In the genomic region with DNA sequence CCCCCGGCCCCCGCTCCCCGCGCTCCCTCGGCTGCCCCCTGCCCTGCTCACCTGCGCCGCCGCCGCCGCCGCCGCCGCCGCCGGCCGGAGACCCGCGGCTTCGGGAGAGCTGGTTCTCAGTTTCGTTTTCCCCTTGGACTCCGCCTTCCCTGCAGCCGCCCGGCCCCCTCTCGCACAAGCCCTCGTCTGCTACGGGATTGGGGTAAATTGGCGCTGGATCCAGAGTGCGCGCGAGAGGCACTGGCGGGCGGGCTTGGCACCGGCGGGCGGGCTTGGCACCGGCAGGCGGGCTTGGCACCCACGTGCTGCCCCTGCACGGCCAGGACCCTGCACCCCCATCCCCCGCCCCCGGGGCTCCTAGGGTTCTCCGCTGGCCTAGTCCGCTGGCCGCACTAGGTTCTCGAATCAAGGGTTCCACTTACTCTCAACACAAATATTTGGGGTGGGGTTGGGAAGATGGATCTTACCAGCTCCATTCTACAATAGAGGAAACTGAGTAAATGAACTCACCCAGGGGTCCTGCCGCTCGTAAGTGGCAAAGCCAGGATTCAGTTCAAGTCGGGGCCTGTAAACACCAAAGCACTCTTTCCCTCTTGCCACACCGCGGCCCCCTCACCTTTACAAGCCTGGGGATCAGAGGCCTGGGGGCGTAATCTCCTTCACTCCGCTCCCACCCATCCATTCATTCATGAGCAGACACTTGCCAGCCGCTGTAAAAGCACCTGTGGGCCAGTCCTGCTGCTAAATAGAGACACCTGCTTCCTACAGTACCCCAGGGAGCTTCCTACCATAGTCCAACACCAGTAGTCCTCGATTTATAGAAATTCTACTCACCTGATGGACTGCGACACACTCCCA, we compare ENCODE assay signal across 8 cellular contexts. TPM values are rescaled to one million over a fixed set of nuclear protein-coding genes. Genes with fewer than 3 reads are reported as not detected.
A peak's percentile ranks its signal among the peaks of the same experiment; 100 is the strongest.
DNase-seq lines count a peak whose midpoint lies in the region; ATAC-seq, FAIRE-seq and TF ChIP-seq lines count a peak whose summit lies in the region.

A gene (minus strand): TSS at position 124 of the 858 bp plus-strand sequence. CDS start 9,174 bp downstream, outside the sequence.

- peak within 1 kb of the TSS; percentile 97 for H3K4me3 Mint-ChIP-seq in activated naive CD8-positive, alpha-beta T cell treated with anti-CD3 and anti-CD28 coated beads, Interleukin-2, amount 50 U/mL, for 24 hours

- whole genome bisulfite sequencing in tibial nerve, 2 donors: 15 to 18% methylated on average over 31 to 35 of the region's 55 CpGs

- FAIRE-seq in GM12891 (lab: Jason Lieb, UNC): peak; percentile 78

- ATAC-seq in HG02763 (IDR thresholded peaks at IDR 0.05; ENCODE audit: unreplicated experiment): peak; percentile 88
- ATAC-seq in activated naive CD8-positive, alpha-beta T cell treated with anti-CD3 and anti-CD28 coated beads, Interleukin-2, amount 50 U/mL, for 24 hours: peak; percentile 93

- TF ChIP-seq POLR2A in GM12891 (IDR thresholded peaks at IDR 0.05; ENCODE audit: low read depth, low read length): no peak; the same call in 1 of the 2 replicates
- peak in 1 of 2 donors; percentile 34 for TF ChIP-seq POLR2A in tibial nerve (IDR thresholded peaks at IDR 0.05)

- peaks cover 7% of the 10 kb centered on the region for H3K9me3 Mint-ChIP-seq in activated naive CD8-positive, alpha-beta T cell treated with anti-CD3 and anti-CD28 coated beads, Interleukin-2, amount 50 U/mL, for 24 hours

- H3K9me3 ChIP-seq in tibial nerve: no peaks in the 10 kb centered on the region

- H3K27me3 ChIP-seq in tibial nerve: no peaks in the 10 kb centered on the region

- intact Hi-C loops in cardiac septum (cut with DNase I): no loop called here

- H3K4me3 ChIP-seq in tibial nerve: peak within 1 kb of the TSS; percentile 86 to 99 (median 94)

- no peaks in the 10 kb centered on the region for H3K27me3 Mint-ChIP-seq in activated naive CD8-positive, alpha-beta T cell treated with anti-CD3 and anti-CD28 coated beads, Interleukin-2, amount 50 U/mL, for 24 hours

- peaks cover 0 to 6% (median 0%) of the 10 kb centered on the region in 3 donors for H3K36me3 ChIP-seq in tibial nerve

- TF ChIP-seq EP300 in tibial nerve (IDR thresholded peaks at IDR 0.05): peak in 1 of 2 donors; percentile 46

- H3K27ac Mint-ChIP-seq in activated naive CD8-positive, alpha-beta T cell treated with anti-CD3 and anti-CD28 coated beads, Interleukin-2, amount 50 U/mL, for 24 hours: peak within 1 kb of the TSS; percentile 95

- peaks cover 3 to 22% (median 13%) of the 10 kb centered on the region in 4 donors for H3K4me1 ChIP-seq in tibial nerve

- H3K4me1 Mint-ChIP-seq in activated naive CD8-positive, alpha-beta T cell treated with anti-CD3 and anti-CD28 coated beads, Interleukin-2, amount 50 U/mL, for 24 hours: peaks cover 54% of the 10 kb centered on the region

- peaks cover 29% of the 10 kb centered on the region for H3K36me3 Mint-ChIP-seq in activated naive CD8-positive, alpha-beta T cell treated with anti-CD3 and anti-CD28 coated beads, Interleukin-2, amount 50 U/mL, for 24 hours (ENCODE audit: low read depth)

- TF ChIP-seq CTCF in tibial nerve (IDR thresholded peaks at IDR 0.05): no peak

- H3K27ac ChIP-seq in tibial nerve: peak within 1 kb of the TSS; percentile 88 to 97 (median 91)

- DNase-seq in GM12891 (ENCODE audit: insufficient read length, low spot score): peak; percentile 95
- DNase-seq in NCI-H1417 treated with DMSO at 0.1 percent for 48 hours (lab: John Stamatoyannopoulos, UW): peak; percentile 48
- peak; percentile 82 for DNase-seq in T follicular helper cell (ENCODE audit: low read depth)
- peak; percentile 82 for DNase-seq in activated naive CD8-positive, alpha-beta T cell treated with anti-CD3 and anti-CD28 coated beads, Interleukin-2, amount 50 U/mL, for 24 hours
- DNase-seq in cardiac septum (ENCODE audit: low spot score): peak; percentile 92
- peak; percentile 47 for DNase-seq in pons (ENCODE audit: low spot score)
- DNase-seq in tibial nerve (ENCODE audit: low spot score in 2 of 2): peak; percentile 60 to 70

TF ChIP-seq in GM12891, 5 proteins besides CTCF, POLR2A, EP300 and RAD21:
- peak; percentile 64; the same call in 1 of the 2 replicates for TF ChIP-seq POLR2AphosphoS5 (IDR thresholded peaks at IDR 0.05; ENCODE audit: low read depth, low read length)
- no peak for TF ChIP-seq POU2F2 (IDR thresholded peaks at IDR 0.05; ENCODE audit: low read depth, low read length)
- TF ChIP-seq PAX5 (IDR thresholded peaks at IDR 0.05; ENCODE audit: insufficient read depth, low read length, severe bottlenecking): no peak
- 0 out of 2 replicates have a peak, but pooled peaks have one; percentile 10 for TF ChIP-seq TAF1 (IDR thresholded peaks at IDR 0.05; ENCODE audit: low read depth, low read length)
- no peak for TF ChIP-seq SPI1 (IDR thresholded peaks at IDR 0.05; ENCODE audit: low read depth, low read length)
TF ChIP-seq in GM12891: peak in this region for 2.

RNA-seq across cellular contexts. Expression of the gene that starts here (rescaled TPM):
- polyA plus RNA-seq in GM12891 (2012; ENCODE audit: low read depth, missing spikeins): 20.1 TPM
- total RNA-seq in cardiac septum (17.9 TPM), tibial nerve (10 to 100 TPM; 21.6 to 36.0 (median 25.7) TPM)

Comparison
In these comparisons a context has a peak if more than half of its experiments do, and no peak if none do; other contexts are left out.
1. Peak in every context shown above with its lines: DNase-seq, ATAC-seq, H3K4me3 ChIP-seq and H3K27ac ChIP-seq.